20 cellular contexts compared by ENCODE assay signal in genomic region chr18:34444622-34445021, GRCh38.
"Had no signal": no experiment of that assay in that cellular context is flagged by ENCODE, and none has a peak within 500 bp of the region (broad histone marks: within the 10 kb centered on the region; RNA-seq: fewer than 3 reads in every experiment).

No MANE protein-coding gene starts in this region.

- H3K36me3 ChIP-seq: esophagus squamous epithelium, gastrocnemius medialis, heart right ventricle, left lung, lower lobe of right lung had no signal

- H3K27ac ChIP-seq: coronary artery, dorsolateral prefrontal cortex, esophagus squamous epithelium, gastrocnemius medialis, heart right ventricle, left lung, lower lobe of right lung had no signal

- H3K4me1 ChIP-seq: esophagus squamous epithelium, gastrocnemius medialis, heart right ventricle, left lung, lower lobe of right lung had no signal

- ATAC-seq: gastrocnemius medialis, heart right ventricle, left cardiac atrium, left lung, left ventricle myocardium superior, lower lobe of right lung, mucosa of descending colon had no signal

- H3K4me3 ChIP-seq: coronary artery, dorsolateral prefrontal cortex, esophagus squamous epithelium, gastrocnemius medialis, heart right ventricle, left lung, lower lobe of right lung, mucosa of descending colon had no signal

- H3K9me3 ChIP-seq: esophagus squamous epithelium, gastrocnemius medialis, lower lobe of right lung, mucosa of descending colon had no signal

- DNase-seq: dermis blood vessel endothelial cell; dorsolateral prefrontal cortex; effector CD4-positive, alpha-beta T cell; effector memory CD4-positive, alpha-beta T cell; esophagus squamous epithelium; foreskin fibroblast; foreskin melanocyte; gastrocnemius medialis; glutamatergic neuron; head of caudate nucleus; heart right ventricle; hippocampal formation; left cardiac atrium; left lung; left ventricle myocardium superior; lower lobe of right lung; mesenchymal stem cell; mucosa of descending colon; naive B cell had no signal

- H3K27me3 ChIP-seq: dorsolateral prefrontal cortex, esophagus squamous epithelium, gastrocnemius medialis, heart right ventricle, left lung had no signal
